9 cellular contexts compared by ENCODE assay signal in the genomic region with DNA sequence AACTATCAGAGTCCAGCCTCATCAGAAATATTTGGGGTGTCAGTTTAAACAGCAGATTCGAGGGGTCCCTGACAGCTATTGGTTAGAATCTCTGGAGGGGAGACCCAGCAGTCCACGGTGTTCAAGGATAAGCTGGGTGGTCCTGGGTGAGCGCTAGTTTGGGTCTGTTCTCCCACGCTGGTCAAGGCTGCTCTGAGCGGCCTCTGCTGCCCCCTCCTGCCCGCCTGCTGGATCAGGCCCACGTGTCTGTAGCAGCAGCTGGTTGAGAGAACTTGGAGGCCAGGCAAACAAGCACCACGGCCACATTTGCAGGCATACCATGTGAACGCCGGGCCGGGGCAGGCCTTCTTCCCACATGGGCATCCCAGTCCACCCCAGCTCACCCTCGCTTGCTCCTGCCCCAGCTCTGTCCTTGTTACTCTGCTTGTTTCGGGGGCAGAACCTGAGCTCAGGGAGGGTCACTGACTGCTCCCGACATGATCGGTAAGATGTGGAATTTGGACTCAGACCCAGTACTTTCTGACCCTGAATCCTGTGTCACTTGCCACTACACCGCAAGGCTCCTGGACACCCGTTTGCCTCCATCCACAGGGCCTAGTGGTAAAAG. TPM values are rescaled to one million over a fixed set of nuclear protein-coding genes. Genes with fewer than 3 reads are reported as not detected.
DNase-seq lines count a peak whose midpoint lies in the region; ATAC-seq, FAIRE-seq and TF ChIP-seq lines count a peak whose summit lies in the region.
"Had no signal": no experiment of that assay in that cellular context is flagged by ENCODE, and none has a peak within 500 bp of the region (broad histone marks: within the 10 kb centered on the region; RNA-seq: fewer than 3 reads in every experiment).

No MANE protein-coding gene starts in this region.

- no peaks in the 10 kb centered on the region for H3K4me1 Mint-ChIP-seq in brain

- no peak overlapping the region for H3K9ac ChIP-seq in keratinocyte (ENCODE audit: control insufficient read depth, extremely low read depth, insufficient read depth, low read length)

- H3K9me3 Mint-ChIP-seq in brain: peaks cover 0 to 6% (median 0%) of the 10 kb centered on the region in 5 experiments
- H3K9me3 Mint-ChIP-seq: dendritic cell treated with granulocyte-macrophage colony-stimulating factor and Interleukin-4, amounts not matched to agents 40 ng/mL and 50 ng/mL, for 4 days had no signal

- no peak overlapping the region for H3K27ac Mint-ChIP-seq in brain
- H3K27ac Mint-ChIP-seq: dendritic cell treated with granulocyte-macrophage colony-stimulating factor and Interleukin-4, amounts not matched to agents 40 ng/mL and 50 ng/mL, for 4 days had no signal

- no peak for FAIRE-seq in keratinocyte (lab: Jason Lieb, UNC)

- peaks cover 75% of the 10 kb centered on the region for H3K27me3 ChIP-seq in keratinocyte (ENCODE audit: control insufficient read depth, extremely low read depth, insufficient read depth, low read length)

- H4K20me1 ChIP-seq in keratinocyte (ENCODE audit: control insufficient read depth, extremely low read depth, insufficient read depth, low read length): peaks cover 2% of the 10 kb centered on the region

- H3K4me1 ChIP-seq in keratinocyte (ENCODE audit: control insufficient read depth, extremely low read depth, insufficient read depth, low read length): no peaks in the 10 kb centered on the region

- peaks cover 91% of the 10 kb centered on the region for H3K27me3 Mint-ChIP-seq in brain

- no peaks in the 10 kb centered on the region for H3K9me3 ChIP-seq in keratinocyte (ENCODE audit: control insufficient read depth, low read depth, low read length)

- H3K36me3 ChIP-seq in keratinocyte (ENCODE audit: control insufficient read depth in 2 of 2, extremely low read depth in 1 of 2, insufficient read depth in 2 of 2, low read length in 2 of 2): no peaks in the 10 kb centered on the region

- no peak overlapping the region for H2AFZ ChIP-seq in keratinocyte (ENCODE audit: control insufficient read depth, low read length)

- no peak overlapping the region for H3K4me3 Mint-ChIP-seq in brain
- H3K4me3 Mint-ChIP-seq: dendritic cell treated with granulocyte-macrophage colony-stimulating factor and Interleukin-4, amounts not matched to agents 40 ng/mL and 50 ng/mL, for 4 days had no signal

- no peaks in the 10 kb centered on the region for H3K36me3 Mint-ChIP-seq in brain

- peak; percentile 32 for ATAC-seq in stimulated activated naive CD8-positive, alpha-beta T cell treated with anti-CD3 and anti-CD28 coated beads, Interleukin-15, Interleukin-2, amounts not matched to agents 100 U/mL and 50 U/mL, for 24 hours
- ATAC-seq in HG03159 (IDR thresholded peaks at IDR 0.05; ENCODE audit: unreplicated experiment): no peak

- no peak overlapping the region for H3K4me2 ChIP-seq in keratinocyte (ENCODE audit: control insufficient read depth, extremely low read depth, insufficient read depth, low read depth, low read length)

- TF ChIP-seq CTCF in brain (conservative IDR thresholded peaks at IDR 0.05): peak; percentile 96 to 97
- TF ChIP-seq CTCF in keratinocyte (optimal IDR thresholded peaks at IDR 0.05 in 1 of 3, IDR thresholded peaks at IDR 0.05 in 1 of 3, conservative IDR thresholded peaks at IDR 0.05 in 1 of 3; ENCODE audit: extremely low read depth in 1 of 3, insufficient read depth in 2 of 3, low read length in 3 of 3): peak; percentile 60 to 89 (median 81)

- H3K27ac ChIP-seq in keratinocyte (ENCODE audit: control insufficient read depth, insufficient read depth, low read length): no peak overlapping the region

- no peaks in the 10 kb centered on the region for H3K79me2 ChIP-seq in keratinocyte (ENCODE audit: control insufficient read depth, insufficient read depth, low read length)

- H3K9me1 ChIP-seq in keratinocyte (ENCODE audit: control insufficient read depth, extremely low read depth, insufficient read depth, low read length): no peaks in the 10 kb centered on the region

- no peak overlapping the region for H3K4me3 ChIP-seq in keratinocyte (ENCODE audit: control insufficient read depth in 2 of 3, extremely low read depth in 1 of 3, insufficient read depth in 2 of 3, low read depth in 1 of 3, low read length in 3 of 3)

- peak; percentile 55 for DNase-seq in stimulated activated CD4-positive, alpha-beta T cell treated with anti-CD3 and anti-CD28 coated beads, Interleukin-15, amount 100 ng/mL, for 24 hours
- no peak for DNase-seq in stimulated activated CD4-positive, alpha-beta T cell treated with anti-CD3 and anti-CD28 coated beads, Interleukin-4, amount 100 ng/mL, for 4 hours
- DNase-seq in NCI-H146 treated with DMSO at 0.1 percent for 48 hours (lab: John Stamatoyannopoulos, UW; ENCODE audit: unreplicated experiment): peak; percentile 1
- no peak for DNase-seq in keratinocyte (ENCODE audit: low read depth, low spot score)
- DNase-seq in stimulated activated naive CD8-positive, alpha-beta T cell treated with anti-CD3 and anti-CD28 coated beads, Interleukin-15, Interleukin-2, amounts not matched to agents 100 U/mL and 50 U/mL, for 24 hours: peak; percentile 55
- DNase-seq in activated gamma-delta T cell (lab: John Stamatoyannopoulos, UW): no peak

- dilution Hi-C loops in keratinocyte (cut with MboI; ENCODE audit: extremely low pct_ligation_motif_present, low sequenced_read_pairs): loop anchor here (10.0 kb wide), 1 partner anchor 443 kb away; no protein-coding TSS in a partner anchor

RNA-seq across cellular contexts. Expression of a gene that starts 7.4 kb away (rescaled TPM):
- 1.4 TPM for polyA plus RNA-seq in brain (ENCODE audit: insufficient read depth, low read depth, low replicate concordance)
- not detected in 3 replicates for polyA plus RNA-seq in keratinocyte
- polyA plus RNA-seq in keratinocyte (2011; ENCODE audit: low read depth): not detected
- not detected in 2 replicates for polyA plus RNA-seq in keratinocyte (2011; cell fraction: cytosol; rRNA removed)
- not detected in 2 replicates for polyA plus RNA-seq in keratinocyte (2011; cell fraction: nucleus; rRNA removed)
- polyA plus RNA-seq in keratinocyte (2012; ENCODE audit: low replicate concordance): not detected in 2 replicates
- polyA minus RNA-seq in keratinocyte: not detected in 3 replicates
- polyA minus RNA-seq in keratinocyte (2011; cell fraction: cytosol; rRNA and poly(A)+ RNA removed): not detected
- polyA minus RNA-seq in keratinocyte (2011; cell fraction: nucleus; rRNA and poly(A)+ RNA removed): not detected in 2 replicates

RNA-seq across cellular contexts. Expression of a gene that starts 37.3 kb away (rescaled TPM):
- polyA plus RNA-seq in brain (ENCODE audit: insufficient read depth, low read depth, low replicate concordance): 20.8 TPM
- 11.5 to 16.2 TPM (median 14.7 TPM) in 3 replicates for polyA plus RNA-seq in keratinocyte
- 6.9 TPM for polyA plus RNA-seq in keratinocyte (2011; ENCODE audit: low read depth)
- polyA plus RNA-seq in keratinocyte (2011; cell fraction: cytosol; rRNA removed): 6.7 and 7.5 TPM in 2 replicates
- 56.3 and 57.2 TPM in 2 replicates for polyA plus RNA-seq in keratinocyte (2011; cell fraction: nucleus; rRNA removed)
- polyA plus RNA-seq in keratinocyte (2012; ENCODE audit: low replicate concordance): 10.6 and 12.0 TPM in 2 replicates
- polyA minus RNA-seq in keratinocyte: 3.4 to 14.0 TPM (median 13.6 TPM) in 3 replicates
- polyA minus RNA-seq in keratinocyte (2011; cell fraction: cytosol; rRNA and poly(A)+ RNA removed): 5.2 TPM
- polyA minus RNA-seq in keratinocyte (2011; cell fraction: nucleus; rRNA and poly(A)+ RNA removed): 17.8 and 25.4 TPM in 2 replicates

RNA-seq across cellular contexts. Expression of a gene that starts 48.9 kb away (rescaled TPM):
- 0.71 TPM for polyA plus RNA-seq in brain (ENCODE audit: insufficient read depth, low read depth, low replicate concordance)
- polyA plus RNA-seq in keratinocyte: 0.02 TPM in 1 of 3 replicates, not detected in the others
- not detected for polyA plus RNA-seq in keratinocyte (2011; ENCODE audit: low read depth)
- polyA plus RNA-seq in keratinocyte (2011; cell fraction: cytosol; rRNA removed): not detected in 2 replicates
- polyA plus RNA-seq in keratinocyte (2011; cell fraction: nucleus; rRNA removed): 0.05 TPM in 1 of 2 replicates, not detected in the other
- polyA plus RNA-seq in keratinocyte (2012; ENCODE audit: low replicate concordance): 0.07 TPM in 1 of 2 replicates, not detected in the other
- polyA minus RNA-seq in keratinocyte: not detected in 3 replicates
- not detected for polyA minus RNA-seq in keratinocyte (2011; cell fraction: cytosol; rRNA and poly(A)+ RNA removed)
- not detected in 2 replicates for polyA minus RNA-seq in keratinocyte (2011; cell fraction: nucleus; rRNA and poly(A)+ RNA removed)

Comparison
In these comparisons a context has a peak if more than half of its experiments do, and no peak if none do; other contexts are left out.
1. DNase-seq: peak in stimulated activated CD4-positive, alpha-beta T cell treated with anti-CD3 and anti-CD28 coated beads, Interleukin-15, amount 100 ng/mL, for 24 hours (single experiment), NCI-H146 treated with DMSO at 0.1 percent for 48 hours (single experiment) and stimulated activated naive CD8-positive, alpha-beta T cell treated with anti-CD3 and anti-CD28 coated beads, Interleukin-15, Interleukin-2, amounts not matched to agents 100 U/mL and 50 U/mL, for 24 hours (single experiment); none in stimulated activated CD4-positive, alpha-beta T cell treated with anti-CD3 and anti-CD28 coated beads, Interleukin-4, amount 100 ng/mL, for 4 hours (0 of 2), keratinocyte (single experiment) and activated gamma-delta T cell (single experiment).